Comparison of ENCODE assay signal across 8 cellular contexts in the genomic region with DNA sequence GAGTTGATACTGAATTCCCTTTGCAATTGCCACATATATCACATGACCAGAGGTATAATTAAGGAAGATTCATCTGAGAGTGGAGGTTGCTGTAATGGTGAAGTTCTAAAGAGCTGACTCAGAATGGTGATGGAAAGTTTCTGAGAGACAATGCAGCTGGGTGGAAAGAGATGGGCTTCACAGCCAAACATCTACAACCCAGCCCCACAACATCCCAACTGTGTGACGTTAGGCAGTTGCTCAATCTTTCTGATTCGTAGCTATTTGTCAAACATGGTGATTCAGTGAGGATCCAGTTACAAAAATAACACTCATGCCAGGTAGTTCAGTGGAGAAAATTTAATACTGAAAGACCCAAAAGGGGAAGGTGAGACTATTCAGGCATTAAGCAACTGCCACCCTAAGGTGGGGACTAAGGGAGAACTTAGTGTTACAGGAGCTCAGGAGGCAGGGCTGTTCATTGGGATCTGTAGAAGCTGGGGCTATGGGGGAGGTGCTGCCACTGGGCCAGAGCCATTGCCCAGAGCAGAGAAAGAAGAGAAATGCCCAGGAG. TPM values are rescaled to one million over a fixed set of nuclear protein-coding genes. Genes with fewer than 3 reads are reported as not detected.
A peak's percentile ranks its signal among the peaks of the same experiment; 100 is the strongest.
DNase-seq lines count a peak whose midpoint lies in the region; FAIRE-seq and TF ChIP-seq lines count a peak whose summit lies in the region.

No MANE protein-coding gene starts in this region.

- peak; percentile 75 for TF ChIP-seq EP300 in Ishikawa (IDR thresholded peaks at IDR 0.05; ENCODE audit: borderline replicate concordance)

- TF ChIP-seq CTCF in BE2C (IDR thresholded peaks at IDR 0.05; ENCODE audit: low read depth, low read length) (no peak), D721Med (IDR thresholded peaks at IDR 0.05; ENCODE audit: insufficient read depth, missing control alignments) (no peak)

- DNase-seq in GM03348 (ENCODE audit: low spot score) (peak; percentile 89), dermis microvascular lymphatic vessel endothelial cell (ENCODE audit: low read depth in 2 of 2) (peak; percentile 77 to 95), skeletal muscle cell (ENCODE audit: low read depth) (peak; percentile 98), BE2C (no peak), NCI-H1436 (lab: John Stamatoyannopoulos, UW) (no peak), D721Med (ENCODE audit: insufficient read length, low spot score) (no peak), retina (no peak)

- no peaks in the 10 kb centered on the region for H3K27me3 ChIP-seq in BE2C

- TF ChIP-seq RAD21 in Ishikawa (IDR thresholded peaks at IDR 0.05; ENCODE audit: low read depth), result no peak

- H3K4me3 ChIP-seq in skeletal muscle cell (ENCODE audit: low read depth, low read length) (no peak overlapping the region), BE2C (ENCODE audit: low read depth, low read length) (no peak overlapping the region)

- H3K36me3 ChIP-seq in BE2C, result no peaks in the 10 kb centered on the region

- FAIRE-seq in D721Med (lab: Jason Lieb, UNC), result no peak

- H3K4me1 ChIP-seq in BE2C, result no peaks in the 10 kb centered on the region

- no peaks in the 10 kb centered on the region for H3K9me3 ChIP-seq in BE2C

TF ChIP-seq in Ishikawa, 13 proteins besides CTCF, POLR2A, EP300 and RAD21:
- TF ChIP-seq NFIC (IDR thresholded peaks at IDR 0.05), result peak; percentile 69
- no peak for TF ChIP-seq TAF1 (IDR thresholded peaks at IDR 0.05; ENCODE audit: low read depth)
- no peak for TF ChIP-seq REST (IDR thresholded peaks at IDR 0.05; ENCODE audit: low read depth)
- peak; percentile 35; the same call in 1 of the 2 replicates for TF ChIP-seq CREB1 (IDR thresholded peaks at IDR 0.05; ENCODE audit: low read depth)
- TF ChIP-seq, protein P1, sequence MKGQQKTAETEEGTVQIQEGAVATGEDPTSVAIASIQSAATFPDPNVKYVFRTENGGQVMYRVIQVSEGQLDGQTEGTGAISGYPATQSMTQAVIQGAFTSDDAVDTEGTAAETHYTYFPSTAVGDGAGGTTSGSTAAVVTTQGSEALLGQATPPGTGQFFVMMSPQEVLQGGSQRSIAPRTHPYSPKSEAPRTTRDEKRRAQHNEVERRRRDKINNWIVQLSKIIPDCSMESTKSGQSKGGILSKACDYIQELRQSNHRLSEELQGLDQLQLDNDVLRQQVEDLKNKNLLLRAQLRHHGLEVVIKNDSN (IDR thresholded peaks at IDR 0.05), result no peak; the same call in 1 of the 2 replicates
- peak; percentile 60; the same call in 1 of the 2 replicates for TF ChIP-seq FOXM1 (IDR thresholded peaks at IDR 0.05; ENCODE audit: borderline replicate concordance, low read depth)
- TF ChIP-seq ZBTB7A (IDR thresholded peaks at IDR 0.05; ENCODE audit: low read depth), result no peak
- TF ChIP-seq TEAD4 (IDR thresholded peaks at IDR 0.05), result peak; percentile 69
- no peak for TF ChIP-seq EGR1 (IDR thresholded peaks at IDR 0.05)
- TF ChIP-seq YY1 (IDR thresholded peaks at IDR 0.05; ENCODE audit: low read depth), result no peak
- TF ChIP-seq TCF12 (IDR thresholded peaks at IDR 0.05; ENCODE audit: low read depth), result peak; percentile 58; the same call in 1 of the 2 replicates
- peak; percentile 99 for TF ChIP-seq CEBPB (IDR thresholded peaks at IDR 0.05)
- no peak for TF ChIP-seq MAX (IDR thresholded peaks at IDR 0.05)

RNA-seq across cellular contexts. Expression of gene AFF1, which starts 6.9 kb away (rescaled TPM):
- 13.2 and 22.4 TPM in 2 replicates for total RNA-seq in dermis microvascular lymphatic vessel endothelial cell
- polyA plus RNA-seq in BE2C (2012; ENCODE audit: insufficient read depth, insufficient read length, low read depth), result 11.4 TPM

RNA-seq across cellular contexts. Expression of gene C4orf36, which starts 35.7 kb away (rescaled TPM):
- total RNA-seq in dermis microvascular lymphatic vessel endothelial cell, result 0.38 and 0.39 TPM in 2 replicates
- not detected for polyA plus RNA-seq in BE2C (2012; ENCODE audit: insufficient read depth, insufficient read length, low read depth)

Comparison
In these comparisons a context has a peak if more than half of its experiments do, and no peak if none do; other contexts are left out.
1. DNase-seq: peak in GM03348 (single experiment), dermis microvascular lymphatic vessel endothelial cell (2 of 2) and skeletal muscle cell (single experiment); none in BE2C (single experiment), NCI-H1436 (single experiment), D721Med (single experiment) and retina (single experiment).